Comparison of ENCODE assay signal across 2 cellular contexts in the genomic region with DNA sequence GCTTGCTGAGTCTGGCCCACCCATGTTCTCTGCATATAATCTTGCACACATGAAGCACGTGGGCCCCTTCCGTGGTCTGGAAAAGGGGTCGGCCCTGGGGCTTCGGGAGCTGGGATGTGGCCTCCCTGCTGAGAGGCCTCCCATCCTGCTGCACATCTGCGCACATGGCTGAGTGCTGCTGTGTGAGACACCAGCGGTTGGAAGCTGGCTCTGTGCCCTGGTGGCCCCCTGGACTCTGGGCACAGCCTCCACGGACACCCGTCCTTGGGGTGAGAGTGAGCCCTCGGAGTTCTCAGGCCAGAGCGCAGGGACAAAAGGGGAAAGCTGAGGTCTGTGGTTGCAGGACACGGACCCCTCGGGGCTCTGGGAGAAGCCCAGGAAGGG.
TF ChIP-seq lines count a peak whose summit lies in the region.

No MANE protein-coding gene starts in this region.

TF ChIP-seq in HEK293, 187 proteins besides CTCF, POLR2A, EP300 and RAD21 (continued from another document):
- TF ChIP-seq ZNF529 (tag by site-specific recombination; IDR thresholded peaks at IDR 0.05; ENCODE audit: insufficient replicate concordance) (no peak), ZNF354C (tag by site-specific recombination; IDR thresholded peaks at IDR 0.05; ENCODE audit: borderline replicate concordance, low read depth) (no peak), ZNF26 (tag by site-specific recombination; IDR thresholded peaks at IDR 0.05) (no peak), MEIS1 (CRISPR knock-in tag; IDR thresholded peaks at IDR 0.05; ENCODE audit: borderline replicate concordance) (no peak), GLIS1 (tag by site-specific recombination; IDR thresholded peaks at IDR 0.05) (peak; percentile 59; the same call in 1 of the 2 replicates)

TF ChIP-seq in SK-N-SH treated with all-trans-retinoic acid at 6 μM for 48 hours, 23 proteins besides CTCF, POLR2A, EP300 and RAD21 (continued from another document):
- TF ChIP-seq, protein P1, sequence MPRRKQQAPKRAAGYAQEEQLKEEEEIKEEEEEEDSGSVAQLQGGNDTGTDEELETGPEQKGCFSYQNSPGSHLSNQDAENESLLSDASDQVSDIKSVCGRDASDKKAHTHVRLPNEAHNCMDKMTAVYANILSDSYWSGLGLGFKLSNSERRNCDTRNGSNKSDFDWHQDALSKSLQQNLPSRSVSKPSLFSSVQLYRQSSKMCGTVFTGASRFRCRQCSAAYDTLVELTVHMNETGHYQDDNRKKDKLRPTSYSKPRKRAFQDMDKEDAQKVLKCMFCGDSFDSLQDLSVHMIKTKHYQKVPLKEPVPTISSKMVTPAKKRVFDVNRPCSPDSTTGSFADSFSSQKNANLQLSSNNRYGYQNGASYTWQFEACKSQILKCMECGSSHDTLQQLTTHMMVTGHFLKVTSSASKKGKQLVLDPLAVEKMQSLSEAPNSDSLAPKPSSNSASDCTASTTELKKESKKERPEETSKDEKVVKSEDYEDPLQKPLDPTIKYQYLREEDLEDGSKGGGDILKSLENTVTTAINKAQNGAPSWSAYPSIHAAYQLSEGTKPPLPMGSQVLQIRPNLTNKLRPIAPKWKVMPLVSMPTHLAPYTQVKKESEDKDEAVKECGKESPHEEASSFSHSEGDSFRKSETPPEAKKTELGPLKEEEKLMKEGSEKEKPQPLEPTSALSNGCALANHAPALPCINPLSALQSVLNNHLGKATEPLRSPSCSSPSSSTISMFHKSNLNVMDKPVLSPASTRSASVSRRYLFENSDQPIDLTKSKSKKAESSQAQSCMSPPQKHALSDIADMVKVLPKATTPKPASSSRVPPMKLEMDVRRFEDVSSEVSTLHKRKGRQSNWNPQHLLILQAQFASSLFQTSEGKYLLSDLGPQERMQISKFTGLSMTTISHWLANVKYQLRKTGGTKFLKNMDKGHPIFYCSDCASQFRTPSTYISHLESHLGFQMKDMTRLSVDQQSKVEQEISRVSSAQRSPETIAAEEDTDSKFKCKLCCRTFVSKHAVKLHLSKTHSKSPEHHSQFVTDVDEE (CRISPR knock-in tag; IDR thresholded peaks at IDR 0.05), result no peak
- no peak for TF ChIP-seq ISL1 (CRISPR knock-in tag; IDR thresholded peaks at IDR 0.05)
TF ChIP-seq in SK-N-SH treated with all-trans-retinoic acid at 6 μM for 48 hours: peak in this region for 0.
